In genomic region chr5:174086751-174087150, GRCh38 we compare ENCODE assay signal across 12 cellular contexts. TPM values are rescaled to one million over a fixed set of nuclear protein-coding genes. Genes with fewer than 3 reads are reported as not detected.
DNase-seq lines count a peak whose midpoint lies in the region; TF ChIP-seq lines count a peak whose summit lies in the region.
"Had no signal": no experiment of that assay in that cellular context is flagged by ENCODE, and none has a peak within 500 bp of the region (broad histone marks: within the 10 kb centered on the region; RNA-seq: fewer than 3 reads in every experiment).

No MANE protein-coding gene starts in this region.

- intact Hi-C loops in breast epithelium (cut with DNase I; ENCODE audit: low total_unique reads), result no loop called here
- intact Hi-C loops in head of caudate nucleus (cut with DNase I), result no loop called here

- no peak overlapping the region for H3K4me3 ChIP-seq in breast epithelium
- H3K4me3 ChIP-seq: GM23248 had no signal

- TF ChIP-seq POLR2A in breast epithelium (IDR thresholded peaks at IDR 0.05), result no peak

- H3K4me1 ChIP-seq in breast epithelium, result no peaks in the 10 kb centered on the region

- H3K36me3 ChIP-seq in breast epithelium, result no peaks in the 10 kb centered on the region

- no peak for TF ChIP-seq CTCF in RWPE1 (conservative IDR thresholded peaks at IDR 0.05; ENCODE audit: low read depth)
- TF ChIP-seq CTCF in breast epithelium (IDR thresholded peaks at IDR 0.05), result no peak

- H3K27ac ChIP-seq in RWPE1 (no peak overlapping the region), breast epithelium (no peak overlapping the region)
- H3K27ac ChIP-seq: C4-2B, GM23248, HL-60 had no signal

- no peaks in the 10 kb centered on the region for H3K9me3 ChIP-seq in breast epithelium

- POLR2A ChIA-PET in RWPE1 (lab: Yijun Ruan, JAX; ENCODE audit: low non-redundant PET), result no interaction called here

- CTCF ChIA-PET in RWPE1 (lab: Yijun Ruan, JAX), result interaction anchor here (0.6 to 1.8 kb wide), 4 partner anchors 33 to 230 kb away, joined by 3 to 5 read pairs (median 4); no protein-coding TSS in a partner anchor

- no peaks in the 10 kb centered on the region for H3K27me3 ChIP-seq in breast epithelium

- peak; percentile 94 for DNase-seq in EH (ENCODE audit: low read depth)
- peak; percentile 38 for DNase-seq in RWPE1 (ENCODE audit: low spot score)
- peak; percentile 77 for DNase-seq in astrocyte of the hippocampus (ENCODE audit: low read depth, low spot score)
- DNase-seq in NCI-H146 treated with DMSO at 0.1 percent for 48 hours (lab: John Stamatoyannopoulos, UW; ENCODE audit: unreplicated experiment), result no peak
- DNase-seq in breast epithelium (ENCODE audit: low spot score in 2 of 2), result no peak
- DNase-seq in head of caudate nucleus, result no peak
- DNase-seq: CD4-positive, alpha-beta memory T cell; DMS79 treated with DMSO at 0.1 percent for 48 hours; GF-D8; GM23248 had no signal

RNA-seq across cellular contexts. Expression of gene NSG2, which starts 41.2 kb away (rescaled TPM):
- total RNA-seq in breast epithelium, result not detected
- total RNA-seq: CD4-positive, alpha-beta memory T cell; GM23248 had no signal

Comparison
In these comparisons a context has a peak if more than half of its experiments do, and no peak if none do; other contexts are left out.
1. DNase-seq: peak in EH (single experiment), RWPE1 (single experiment) and astrocyte of the hippocampus (single experiment); none in NCI-H146 treated with DMSO at 0.1 percent for 48 hours (single experiment), breast epithelium (0 of 2) and head of caudate nucleus (0 of 42).